12 cellular contexts compared by ENCODE assay signal in the genomic region with DNA sequence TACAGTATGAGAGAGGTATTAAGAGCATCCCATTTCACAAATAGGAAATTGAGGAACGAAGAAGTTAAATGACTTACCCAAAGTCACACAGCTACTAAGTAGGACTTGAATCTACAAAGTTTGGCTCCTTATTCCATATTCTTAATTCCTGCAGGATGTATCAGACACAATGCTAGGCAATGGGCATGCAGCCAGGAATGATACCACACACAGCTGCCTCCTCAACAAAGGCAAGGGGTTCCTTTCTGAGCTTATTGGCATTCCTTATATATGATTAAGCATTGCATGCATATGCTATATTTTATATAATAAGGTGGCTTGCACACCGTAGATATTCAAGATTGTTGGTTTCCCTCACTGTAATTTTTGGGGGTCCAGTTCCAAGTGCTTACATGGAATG. TPM values are rescaled to one million over a fixed set of nuclear protein-coding genes. Genes with fewer than 3 reads are reported as not detected.
DNase-seq lines count a peak whose midpoint lies in the region; ATAC-seq and TF ChIP-seq lines count a peak whose summit lies in the region.
"Had no signal": no experiment of that assay in that cellular context is flagged by ENCODE, and none has a peak within 500 bp of the region (broad histone marks: within the 10 kb centered on the region; RNA-seq: fewer than 3 reads in every experiment).

No MANE protein-coding gene starts in this region.

- H3K4me1 ChIP-seq in breast epithelium (peaks cover 0 to 3% of the 10 kb centered on the region in 2 donors), SJCRH30 (peaks cover 18% of the 10 kb centered on the region), right cardiac atrium (ENCODE audit: control insufficient read depth, insufficient read depth, low read length) (peaks cover 4% of the 10 kb centered on the region)
- H3K4me1 ChIP-seq: BE2C had no signal

- no peak for ATAC-seq in right cardiac atrium
- no peak for ATAC-seq in GM18873 (IDR thresholded peaks at IDR 0.05; ENCODE audit: low FRiP score, unreplicated experiment)
- no peak for ATAC-seq in GM18870 (IDR thresholded peaks at IDR 0.05; ENCODE audit: unreplicated experiment)

- no peak overlapping the region for H3K27ac Mint-ChIP-seq in MCF 10A (ENCODE audit: low read depth, unreplicated experiment)
- H3K27ac Mint-ChIP-seq: activated naive CD4-positive, alpha-beta T cell treated with anti-CD3 and anti-CD28 coated beads for 36 hours had no signal

- H3K4me3 ChIP-seq in breast epithelium (no peak overlapping the region), SJCRH30 (no peak overlapping the region), right cardiac atrium (ENCODE audit: low read length) (no peak overlapping the region)
- H3K4me3 ChIP-seq: prostate gland had no signal

- BruUV-seq in MCF 10A (replicated peaks; lab: Mats Ljungman, UMichigan): no TSS peak

- no peak overlapping the region for H3K4me3 Mint-ChIP-seq in MCF 10A (ENCODE audit: unreplicated experiment)
- H3K4me3 Mint-ChIP-seq: activated naive CD4-positive, alpha-beta T cell treated with anti-CD3 and anti-CD28 coated beads for 36 hours had no signal

- intact Hi-C loops in MCF 10A (cut with micrococcal nuclease) (loop anchor here (5.0 to 10.0 kb wide), 2 partner anchors 64 to 197 kb away; no protein-coding TSS in a partner anchor), breast epithelium (cut with DNase I; ENCODE audit: low total_unique reads) (no loop called here), right cardiac atrium (cut with DNase I) (loop anchor here in 3 of 4 donors (5.0 to 10.0 kb wide), 3 partner anchors 67 to 167 kb away; no protein-coding TSS in a partner anchor)

- H3K27me3 ChIP-seq in breast epithelium (no peaks in the 10 kb centered on the region), SJCRH30 (no peaks in the 10 kb centered on the region), right cardiac atrium (ENCODE audit: control insufficient read depth, insufficient read depth) (no peaks in the 10 kb centered on the region)
- H3K27me3 ChIP-seq: BE2C had no signal

- 74% methylated on average over 2 of the region's 2 CpGs for WGBS in right cardiac atrium

- no peaks in the 10 kb centered on the region for H3K9me3 Mint-ChIP-seq in MCF 10A (ENCODE audit: unreplicated experiment)
- H3K9me3 Mint-ChIP-seq: activated naive CD4-positive, alpha-beta T cell treated with anti-CD3 and anti-CD28 coated beads for 36 hours had no signal

- peaks cover 7% of the 10 kb centered on the region for H3K36me3 Mint-ChIP-seq in MCF 10A (ENCODE audit: insufficient read depth, unreplicated experiment)

- H3K36me3 ChIP-seq in breast epithelium (no peaks in the 10 kb centered on the region), SJCRH30 (no peaks in the 10 kb centered on the region)
- H3K36me3 ChIP-seq: BE2C, prostate gland had no signal

- H3K27me3 Mint-ChIP-seq in MCF 10A (ENCODE audit: insufficient read depth, unreplicated experiment): no peaks in the 10 kb centered on the region

- peak; percentile 88 for DNase-seq in MCF 10A (ENCODE audit: unreplicated experiment)
- no peak for DNase-seq in breast epithelium (ENCODE audit: low spot score in 2 of 2)
- DNase-seq in SJCRH30: peak; percentile 87 to 91
- peak; percentile 89 for DNase-seq in fibroblast of peridontal ligament (ENCODE audit: extremely low read depth)
- DNase-seq in right cardiac atrium: no peak
- no peak for DNase-seq in DMS79 (lab: John Stamatoyannopoulos, UW)
- DNase-seq: activated naive CD4-positive, alpha-beta T cell treated with anti-CD3 and anti-CD28 coated beads for 36 hours; BE2C; NCI-H510A treated with DMSO at 0.1 percent for 48 hours had no signal

- TF ChIP-seq CTCF in MCF 10A (IDR thresholded peaks at IDR 0.05; ENCODE audit: unreplicated experiment) (no peak), breast epithelium (IDR thresholded peaks at IDR 0.05) (no peak)

- peaks cover 30% of the 10 kb centered on the region for H3K4me1 Mint-ChIP-seq in MCF 10A (ENCODE audit: insufficient read depth, unreplicated experiment)

- H3K9me3 ChIP-seq in breast epithelium (no peaks in the 10 kb centered on the region), SJCRH30 (replicated peaks) (no peaks in the 10 kb centered on the region), right cardiac atrium (ENCODE audit: control insufficient read depth, low read length) (no peaks in the 10 kb centered on the region)
- H3K9me3 ChIP-seq: BE2C, prostate gland had no signal

- POLR2A ChIA-PET in MCF 10A (lab: Yijun Ruan, JAX): interaction anchor here (0.7 to 2.2 kb wide), 6 partner anchors 25 to 196 kb away, joined by 3 to 7 read pairs (median 5); no protein-coding TSS in a partner anchor

- no peak overlapping the region for H3K27ac ChIP-seq in breast epithelium
- H3K27ac ChIP-seq in SJCRH30: peak overlapping the region; percentile 23
- H3K27ac ChIP-seq in right cardiac atrium (ENCODE audit: low read length): no peak overlapping the region
- H3K27ac ChIP-seq: prostate gland had no signal

- CTCF ChIA-PET in MCF 10A (lab: Yijun Ruan, JAX): interaction anchor here (1.2 kb wide), 1 partner anchor 259 kb away, joined by 3 read pairs; no protein-coding TSS in a partner anchor

- TF ChIP-seq POLR2A in breast epithelium (IDR thresholded peaks at IDR 0.05): no peak

RNA-seq across cellular contexts. Expression of a gene that starts 34.2 kb away (rescaled TPM):
- total RNA-seq in MCF 10A (2022) (60.6 and 71.5 TPM in 2 replicates), breast epithelium (100 to 1,000 TPM; 119 to 880 (median 379) TPM), right cardiac atrium (10 to 100 TPM; 41.1 to 69.8 (median 50.7) TPM)
- total RNA-seq in SJCRH30 (2014; rRNA removed; shearing (Covaris generic)): 92.2 and 96.2 TPM in 2 replicates
- 211 TPM for polyA plus RNA-seq in right cardiac atrium

Comparison
In these comparisons a context has a peak if more than half of its experiments do, and no peak if none do; other contexts are left out.
1. DNase-seq: peak in MCF 10A (single experiment), SJCRH30 (2 of 2) and fibroblast of peridontal ligament (single experiment); none in breast epithelium (0 of 2), right cardiac atrium (0 of 3) and DMS79 (single experiment).